ENCODE assay signal across 26 cellular contexts in genomic region chr1:235494531-235494930, GRCh38.
"Had no signal": no experiment of that assay in that cellular context is flagged by ENCODE, and none has a peak within 500 bp of the region (broad histone marks: within the 10 kb centered on the region; RNA-seq: fewer than 3 reads in every experiment).

No MANE protein-coding gene starts in this region.

- H3K4me3 ChIP-seq: neural progenitor cell, ovary, prostate gland, right lobe of liver, sigmoid colon, skin epidermis, stomach, thoracic aorta, thyroid gland, tibial nerve, upper lobe of left lung, vagina had no signal

- ATAC-seq: naive thymus-derived CD4-positive, alpha-beta T cell; natural killer cell; right cardiac atrium; right lobe of liver; stimulated activated effector memory CD8-positive, alpha-beta T cell treated with anti-CD3 and anti-CD28 coated beads, Interleukin-12 subunit alpha, Interleukin-12 subunit beta, amount 100 ng/mL, for 72 hours; stimulated activated naive B cell treated with anti-CD40 and anti-IgM and Interleukin-4, amounts not matched to agents 10 μg/mL and 1 μg/mL and 100 μg/mL, for 72 hours had no signal

- H2AFZ ChIP-seq: neural progenitor cell, parathyroid adenoma had no signal

- H3K27me3 ChIP-seq: neural progenitor cell, ovary, right lobe of liver, sigmoid colon, stomach, thyroid gland, tibial nerve, upper lobe of left lung, vagina had no signal

- H3K9me3 ChIP-seq: ovary, prostate gland, right lobe of liver, sigmoid colon, stomach, thoracic aorta, thyroid gland, tibial nerve, upper lobe of left lung, vagina had no signal

- H3K4me2 ChIP-seq: neural progenitor cell had no signal

- H3K4me1 ChIP-seq: parathyroid adenoma, prostate gland, right lobe of liver, tibial nerve, upper lobe of left lung, vagina had no signal

- H3K27ac ChIP-seq: neural progenitor cell, ovary, parathyroid adenoma, prostate gland, right lobe of liver, sigmoid colon, skin epidermis, stomach, thoracic aorta, thyroid gland, tibial nerve, upper lobe of left lung, vagina had no signal

- DNase-seq: naive thymus-derived CD4-positive, alpha-beta T cell; natural killer cell; occipital lobe; ovary; posterior cingulate gyrus; right cardiac atrium; right lobe of liver; sigmoid colon; stimulated activated CD4-positive, alpha-beta T cell treated with anti-CD3 and anti-CD28 coated beads, Interleukin-15, amount 100 ng/mL, for 24 hours; stimulated activated CD4-positive, alpha-beta T cell treated with anti-CD3 and anti-CD28 coated beads, Interleukin-2, amount 100 ng/mL, for 24 hours; stimulated activated CD4-positive, alpha-beta T cell treated with anti-CD3 and anti-CD28 coated beads, Interleukin-2, amount 100 ng/mL, for 48 hours; stimulated activated CD4-positive, alpha-beta T cell treated with anti-CD3 and anti-CD28 coated beads, Interleukin-4, amount 100 ng/mL, for 24 hours; stimulated activated naive B cell treated with anti-CD40 and anti-IgM and Interleukin-4, amounts not matched to agents 10 μg/mL and 1 μg/mL and 100 μg/mL, for 72 hours; stimulated activated naive CD4-positive, alpha-beta T cell treated with Interleukin-2 at 50 U/mL for 16 hours; stomach; thyroid gland; trophoblast cell; upper lobe of left lung had no signal

- H3K36me3 ChIP-seq: ovary, prostate gland had no signal

- H3K9ac ChIP-seq: neural progenitor cell, parathyroid adenoma had no signal
